Comparison of ENCODE assay signal across 1 cellular context in genomic region chr16:11915644-11916523, GRCh38.
TF ChIP-seq lines count a peak whose summit lies in the region.

Gene GSPT1, minus strand, starts transcription at chr16:11915956. Its CDS starts 236 bp downstream, at chr16:11915720.

TF ChIP-seq in HepG2, 621 proteins besides CTCF, POLR2A, EP300 and RAD21 (continued from another document and continues in another):
- no peak for TF ChIP-seq PRDM4 (CRISPR knock-in tag; IDR thresholded peaks at IDR 0.05; ENCODE audit: borderline replicate concordance)
- TF ChIP-seq ZNF530 (CRISPR knock-in tag; IDR thresholded peaks at IDR 0.05; ENCODE audit: low read depth) = peak; percentile 67; the same call in 1 of the 2 replicates
- TF ChIP-seq ZNF407 (CRISPR knock-in tag; IDR thresholded peaks at IDR 0.05; ENCODE audit: not compliant biosample characterization) = peak; percentile 81
- peak; percentile 92 for TF ChIP-seq ZNF749 (CRISPR knock-in tag; IDR thresholded peaks at IDR 0.05; ENCODE audit: borderline replicate concordance)
- peak; percentile 85 for TF ChIP-seq SAFB2 (CRISPR knock-in tag; IDR thresholded peaks at IDR 0.05; ENCODE audit: borderline replicate concordance, low read depth)
- peak; percentile 87; the same call in 1 of the 2 replicates for TF ChIP-seq PRDM10 (CRISPR knock-in tag; IDR thresholded peaks at IDR 0.05; ENCODE audit: low read depth)
- TF ChIP-seq ZNF644 (CRISPR knock-in tag; IDR thresholded peaks at IDR 0.05; ENCODE audit: low read depth) = no peak
- TF ChIP-seq, protein P1, sequence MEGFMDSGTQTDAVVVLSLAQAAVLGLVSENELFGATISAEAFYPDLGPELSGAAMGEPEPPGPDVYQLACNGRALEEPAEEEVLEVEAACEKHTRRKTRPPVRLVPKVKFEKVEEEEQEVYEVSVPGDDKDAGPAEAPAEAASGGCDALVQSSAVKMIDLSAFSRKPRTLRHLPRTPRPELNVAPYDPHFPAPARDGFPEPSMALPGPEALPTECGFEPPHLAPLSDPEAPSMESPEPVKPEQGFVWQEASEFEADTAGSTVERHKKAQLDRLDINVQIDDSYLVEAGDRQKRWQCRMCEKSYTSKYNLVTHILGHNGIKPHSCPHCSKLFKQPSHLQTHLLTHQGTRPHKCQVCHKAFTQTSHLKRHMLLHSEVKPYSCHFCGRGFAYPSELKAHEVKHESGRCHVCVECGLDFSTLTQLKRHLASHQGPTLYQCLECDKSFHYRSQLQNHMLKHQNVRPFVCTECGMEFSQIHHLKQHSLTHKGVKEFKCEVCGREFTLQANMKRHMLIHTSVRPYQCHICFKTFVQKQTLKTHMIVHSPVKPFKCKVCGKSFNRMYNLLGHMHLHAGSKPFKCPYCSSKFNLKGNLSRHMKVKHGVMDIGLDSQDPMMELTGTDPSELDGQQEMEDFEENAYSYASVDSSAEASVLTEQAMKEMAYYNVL (CRISPR knock-in tag; IDR thresholded peaks at IDR 0.05; ENCODE audit: borderline replicate concordance) = peak; percentile 85; the same call in 1 of the 2 replicates
- TF ChIP-seq SALL2 (CRISPR knock-in tag; IDR thresholded peaks at IDR 0.05) = peak; percentile 77; the same call in 1 of the 2 replicates
- peak; percentile 98 for TF ChIP-seq ZNF788 (CRISPR knock-in tag; IDR thresholded peaks at IDR 0.05; ENCODE audit: borderline replicate concordance)
- TF ChIP-seq HOXA9 (CRISPR knock-in tag; IDR thresholded peaks at IDR 0.05; ENCODE audit: borderline replicate concordance) = peak; percentile 23; the same call in 1 of the 2 replicates
- peak; percentile 88 for TF ChIP-seq ZNF160 (CRISPR knock-in tag; IDR thresholded peaks at IDR 0.05)
- peak; percentile 96; the same call in 1 of the 2 replicates for TF ChIP-seq ZNF225 (CRISPR knock-in tag; IDR thresholded peaks at IDR 0.05)
- TF ChIP-seq ZNF441 (CRISPR knock-in tag; IDR thresholded peaks at IDR 0.05; ENCODE audit: borderline replicate concordance) = peak; percentile 58; the same call in 1 of the 2 replicates
- no peak; the same call in 1 of the 2 replicates for TF ChIP-seq MAFG (CRISPR knock-in tag; IDR thresholded peaks at IDR 0.05)
- no peak; the same call in 1 of the 2 replicates for TF ChIP-seq ZSCAN12 (CRISPR knock-in tag; IDR thresholded peaks at IDR 0.05)
- TF ChIP-seq SMARCE1 (IDR thresholded peaks at IDR 0.05; ENCODE audit: borderline replicate concordance) = no peak
- TF ChIP-seq ZFP36L1 (CRISPR knock-in tag; IDR thresholded peaks at IDR 0.05) = peak; percentile 89
- no peak for TF ChIP-seq RFX1 (IDR thresholded peaks at IDR 0.05)
- TF ChIP-seq ZEB1 (IDR thresholded peaks at IDR 0.05; ENCODE audit: insufficient replicate concordance, low read depth) = peak; percentile 98
- no peak for TF ChIP-seq CENPX (CRISPR knock-in tag; IDR thresholded peaks at IDR 0.05)
- no peak for TF ChIP-seq MYNN (CRISPR knock-in tag; IDR thresholded peaks at IDR 0.05; ENCODE audit: low read depth)
- TF ChIP-seq FOSL1 (CRISPR knock-in tag; IDR thresholded peaks at IDR 0.05; ENCODE audit: borderline replicate concordance) = no peak
- TF ChIP-seq MLXIP (CRISPR knock-in tag; IDR thresholded peaks at IDR 0.05; ENCODE audit: borderline replicate concordance) = peak; percentile 34; the same call in 1 of the 2 replicates
- no peak for TF ChIP-seq ZNF850 (CRISPR knock-in tag; conservative IDR thresholded peaks at IDR 0.05)
- TF ChIP-seq ZNF792 (CRISPR knock-in tag; IDR thresholded peaks at IDR 0.05) = peak; percentile 73; the same call in 1 of the 2 replicates
- no peak for TF ChIP-seq CEBPG (CRISPR knock-in tag; IDR thresholded peaks at IDR 0.05)
- peak; percentile 93 for TF ChIP-seq DMAP1 (CRISPR knock-in tag; IDR thresholded peaks at IDR 0.05)
- peak; percentile 53; the same call in 1 of the 2 replicates for TF ChIP-seq ZNF33B (CRISPR knock-in tag; IDR thresholded peaks at IDR 0.05)
- peak; percentile 90 for TF ChIP-seq ZNF138 (CRISPR knock-in tag; IDR thresholded peaks at IDR 0.05; ENCODE audit: low read depth)
- no peak; the same call in 1 of the 2 replicates for TF ChIP-seq PRDM15 (CRISPR knock-in tag; IDR thresholded peaks at IDR 0.05)
- TF ChIP-seq ARNT (IDR thresholded peaks at IDR 0.05) = no peak
